ENCODE assay signal across 15 cellular contexts in the genomic region with DNA sequence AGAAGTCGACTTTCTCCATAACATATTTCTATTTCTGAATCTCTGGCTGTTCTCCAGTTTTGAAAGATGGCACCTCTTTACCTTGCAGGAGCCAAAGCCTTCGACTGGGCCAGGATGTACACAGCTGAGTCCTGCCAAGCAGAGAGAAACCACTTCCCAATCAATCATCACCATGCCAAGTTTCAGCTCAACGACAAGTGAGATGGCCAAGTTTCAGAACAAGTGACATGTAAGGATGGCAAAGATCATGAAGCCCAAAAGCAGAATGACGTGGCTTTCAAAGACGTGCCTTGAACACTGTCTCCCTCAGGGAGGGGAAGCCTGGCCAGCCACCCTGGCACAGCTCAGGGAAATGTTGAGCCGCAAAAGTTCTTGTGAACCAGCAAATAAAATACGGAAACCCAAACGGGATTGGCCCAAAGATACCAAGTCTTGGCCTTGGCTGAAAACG. TPM values are rescaled to one million over a fixed set of nuclear protein-coding genes. Genes with fewer than 3 reads are reported as not detected.
DNase-seq lines count a peak whose midpoint lies in the region; ATAC-seq and TF ChIP-seq lines count a peak whose summit lies in the region.
"Had no signal": no experiment of that assay in that cellular context is flagged by ENCODE, and none has a peak within 500 bp of the region (broad histone marks: within the 10 kb centered on the region; RNA-seq: fewer than 3 reads in every experiment).

No MANE protein-coding gene starts in this region.

- H3K4me1 Mint-ChIP-seq in activated CD4-positive, alpha-beta T cell treated with anti-CD3 and anti-CD28 coated beads, Interleukin-2, amount 10 ng/mL, durations not matched to agents 24 days and 14 days: peaks cover 64% of the 10 kb centered on the region
- H3K4me1 Mint-ChIP-seq in effector memory CD8-positive, alpha-beta T cell (ENCODE audit: low read depth in 2 of 2): peaks cover 72 to 88% of the 10 kb centered on the region in 2 donors

- H3K27ac Mint-ChIP-seq in activated CD4-positive, alpha-beta T cell treated with anti-CD3 and anti-CD28 coated beads, Interleukin-2, amount 10 ng/mL, durations not matched to agents 24 days and 14 days: peak overlapping the region; percentile 58
- H3K27ac Mint-ChIP-seq in effector memory CD8-positive, alpha-beta T cell: peak overlapping the region; percentile 92 to 94

- TF ChIP-seq POLR2A in prostate gland (IDR thresholded peaks at IDR 0.05): no peak

- intact Hi-C loops in activated CD4-positive, alpha-beta T cell treated with anti-CD3 and anti-CD28 coated beads, Interleukin-2, amount 10 ng/mL, durations not matched to agents 24 days and 14 days (cut with micrococcal nuclease): loop anchor here (10.0 kb wide), 1 partner anchor 1875 kb away; the partner anchor contains the start of gene LCP2
- intact Hi-C loops in prostate gland (cut with DNase I): no loop called here

- ATAC-seq in effector memory CD8-positive, alpha-beta T cell (replicated peaks): no peak
- ATAC-seq in GM21447 (IDR thresholded peaks at IDR 0.05; ENCODE audit: unreplicated experiment): no peak
- no peak for ATAC-seq in GM18909 (IDR thresholded peaks at IDR 0.05; ENCODE audit: poor library complexity, unreplicated experiment)
- ATAC-seq: esophagus mucosa had no signal

- H3K4me3 Mint-ChIP-seq in activated CD4-positive, alpha-beta T cell treated with anti-CD3 and anti-CD28 coated beads, Interleukin-2, amount 10 ng/mL, durations not matched to agents 24 days and 14 days: no peak overlapping the region
- peak overlapping the region; percentile 62 to 95 for H3K4me3 Mint-ChIP-seq in effector memory CD8-positive, alpha-beta T cell

- H3K4me3 ChIP-seq in prostate gland: no peak overlapping the region
- H3K4me3 ChIP-seq: spleen had no signal

- WGBS in prostate gland: 53% methylated on average over 9 of the region's 9 CpGs

- no peaks in the 10 kb centered on the region for H3K9me3 ChIP-seq in prostate gland
- H3K9me3 ChIP-seq: spleen had no signal

- peaks cover 39% of the 10 kb centered on the region for H3K36me3 Mint-ChIP-seq in activated CD4-positive, alpha-beta T cell treated with anti-CD3 and anti-CD28 coated beads, Interleukin-2, amount 10 ng/mL, durations not matched to agents 24 days and 14 days (ENCODE audit: low read depth)
- peaks cover 79% of the 10 kb centered on the region for H3K36me3 Mint-ChIP-seq in effector memory CD8-positive, alpha-beta T cell (ENCODE audit: insufficient read depth)

- no peaks in the 10 kb centered on the region for H3K27me3 Mint-ChIP-seq in activated CD4-positive, alpha-beta T cell treated with anti-CD3 and anti-CD28 coated beads, Interleukin-2, amount 10 ng/mL, durations not matched to agents 24 days and 14 days
- H3K27me3 Mint-ChIP-seq in effector memory CD8-positive, alpha-beta T cell: no peaks in the 10 kb centered on the region

- H3K27me3 ChIP-seq in prostate gland (replicated peaks; ENCODE audit: insufficient read depth): no peaks in the 10 kb centered on the region

- no peaks in the 10 kb centered on the region for H3K36me3 ChIP-seq in prostate gland

- DNase-seq in activated CD4-positive, alpha-beta T cell treated with anti-CD3 and anti-CD28 coated beads, Interleukin-2, amount 10 ng/mL, durations not matched to agents 24 days and 14 days: no peak
- no peak for DNase-seq in activated CD4-positive, alpha-beta T cell treated with anti-CD3 and anti-CD28 coated beads, Interleukin-2, amount 50 U/mL, for 1 hour
- DNase-seq in RPMI8226: peak; percentile 12
- no peak for DNase-seq in effector memory CD8-positive, alpha-beta T cell
- DNase-seq in prostate gland (ENCODE audit: low spot score): peak; percentile 25
- DNase-seq in SIG-M5 (lab: John Stamatoyannopoulos, UW): no peak
- DNase-seq: activated CD4-positive, CD25-positive, alpha-beta regulatory T cell treated with anti-CD3 and anti-CD28 coated beads, Interleukin-2, amount 50 U/mL, for 72 hours; hippocampal formation; occipital lobe; spleen; SW 1271 had no signal

- H3K9me3 Mint-ChIP-seq in activated CD4-positive, alpha-beta T cell treated with anti-CD3 and anti-CD28 coated beads, Interleukin-2, amount 10 ng/mL, durations not matched to agents 24 days and 14 days: no peaks in the 10 kb centered on the region
- no peaks in the 10 kb centered on the region for H3K9me3 Mint-ChIP-seq in effector memory CD8-positive, alpha-beta T cell

- H3K4me1 ChIP-seq in prostate gland (replicated peaks): no peaks in the 10 kb centered on the region

- no peak for TF ChIP-seq CTCF in prostate gland (IDR thresholded peaks at IDR 0.05)

- H3K27ac ChIP-seq in prostate gland: no peak overlapping the region

RNA-seq across cellular contexts. Expression of gene STK10, which starts 17.7 kb away (rescaled TPM):
- total RNA-seq in activated CD4-positive, alpha-beta T cell treated with anti-CD3 and anti-CD28 coated beads, Interleukin-2, amount 10 ng/mL, durations not matched to agents 24 days and 14 days: 87.9 and 91.1 TPM in 2 replicates
- total RNA-seq in prostate gland: 10 to 100 TPM in 1 of 2 donors, 1 to 10 TPM in 1; 4.6 to 73.3 TPM

RNA-seq across cellular contexts. Expression of gene EFCAB9, which starts 23.7 kb away (rescaled TPM):
- not detected in 2 replicates for total RNA-seq in activated CD4-positive, alpha-beta T cell treated with anti-CD3 and anti-CD28 coated beads, Interleukin-2, amount 10 ng/mL, durations not matched to agents 24 days and 14 days
- total RNA-seq in prostate gland: not detected
- total RNA-seq: esophagus mucosa, lung microvascular endothelial cell, occipital lobe, spleen had no signal

Comparison
In these comparisons a context has a peak if more than half of its experiments do, and no peak if none do; other contexts are left out.
1. DNase-seq: peak in RPMI8226 (single experiment) and prostate gland (single experiment); none in activated CD4-positive, alpha-beta T cell treated with anti-CD3 and anti-CD28 coated beads, Interleukin-2, amount 10 ng/mL, durations not matched to agents 24 days and 14 days (single experiment), activated CD4-positive, alpha-beta T cell treated with anti-CD3 and anti-CD28 coated beads, Interleukin-2, amount 50 U/mL, for 1 hour (single experiment), effector memory CD8-positive, alpha-beta T cell (0 of 3) and SIG-M5 (single experiment).